8 cellular contexts compared by ENCODE assay signal in genomic region chr1:40386796-40387195, GRCh38. TPM values are rescaled to one million over a fixed set of nuclear protein-coding genes. Genes with fewer than 3 reads are reported as not detected.
A peak's percentile ranks its signal among the peaks of the same experiment; 100 is the strongest.
DNase-seq lines count a peak whose midpoint lies in the region; ATAC-seq and TF ChIP-seq lines count a peak whose summit lies in the region.

No MANE protein-coding gene starts in this region.

- peak overlapping the region; percentile 99 for H3K27ac Mint-ChIP-seq in activated T-helper 17 cell treated with anti-CD3 and anti-CD28 coated beads, Interleukin-2, amount 50 U/mL, for 72 hours

- H3K4me1 ChIP-seq in lung (ENCODE audit: control insufficient read depth in 2 of 2, insufficient read depth in 2 of 2, low read length in 2 of 2), result peaks cover 7 to 16% of the 10 kb centered on the region in 2 donors
- H3K4me1 ChIP-seq in thymus (ENCODE audit: control insufficient read depth, insufficient read depth, low read length), result peaks cover 72% of the 10 kb centered on the region

- no peak for DNase-seq in activated T-cell treated with anti-CD3 and anti-CD28 coated beads, Interleukin-2, amount 50 U/mL, for 4 hours
- DNase-seq in activated T-cell treated with anti-CD3 and anti-CD28 coated beads, Interleukin-2, amount 50 U/mL, for 1 hour, result no peak
- DNase-seq in lung (ENCODE audit: low spot score) (no peak), D341Med (ENCODE audit: low spot score) (no peak), HuH-7.5 (ENCODE audit: low spot score) (no peak), amygdala (lab: John Stamatoyannopoulos, UW) (no peak)

- no peaks in the 10 kb centered on the region for H3K9me3 Mint-ChIP-seq in activated T-cell treated with anti-CD3 and anti-CD28 coated beads, Interleukin-2, amount 50 U/mL, for 4 hours
- no peaks in the 10 kb centered on the region for H3K9me3 Mint-ChIP-seq in activated T-helper 17 cell treated with anti-CD3 and anti-CD28 coated beads, Interleukin-2, amount 50 U/mL, for 72 hours

- peak overlapping the region; percentile 79 to 80 for H3K27ac ChIP-seq in lung (ENCODE audit: low read depth in 1 of 2, low read length in 1 of 2)
- H3K27ac ChIP-seq in thymus (ENCODE audit: low read depth), result peak overlapping the region; percentile 97

- peaks cover 0 to 2% of the 10 kb centered on the region in 2 donors for H3K36me3 ChIP-seq in lung (ENCODE audit: control insufficient read depth in 2 of 2, insufficient read depth in 2 of 2, low read length in 2 of 2)
- H3K36me3 ChIP-seq in thymus (ENCODE audit: control insufficient read depth, insufficient read depth), result peaks cover 19% of the 10 kb centered on the region

- H3K36me3 Mint-ChIP-seq in activated T-cell treated with anti-CD3 and anti-CD28 coated beads, Interleukin-2, amount 50 U/mL, for 4 hours (ENCODE audit: insufficient read depth), result peaks cover 31% of the 10 kb centered on the region
- peaks cover 95% of the 10 kb centered on the region for H3K36me3 Mint-ChIP-seq in activated T-helper 17 cell treated with anti-CD3 and anti-CD28 coated beads, Interleukin-2, amount 50 U/mL, for 72 hours (ENCODE audit: low read depth)

- ATAC-seq in activated T-cell treated with anti-CD3 and anti-CD28 coated beads, Interleukin-2, amount 50 U/mL, for 4 hours, result no peak
- no peak for ATAC-seq in activated T-helper 17 cell treated with anti-CD3 and anti-CD28 coated beads, Interleukin-2, amount 50 U/mL, for 72 hours (replicated peaks)
- no peak for ATAC-seq in lung (ENCODE audit: insufficient read depth, low FRiP score)

- 81 to 88% methylated on average over 9 of the region's 9 CpGs for WGBS in lung, 2 donors
- 77% methylated on average over 9 of the region's 9 CpGs for WGBS in thymus

- no peaks in the 10 kb centered on the region for H3K27me3 Mint-ChIP-seq in activated T-cell treated with anti-CD3 and anti-CD28 coated beads, Interleukin-2, amount 50 U/mL, for 4 hours (ENCODE audit: low read depth)
- H3K27me3 Mint-ChIP-seq in activated T-helper 17 cell treated with anti-CD3 and anti-CD28 coated beads, Interleukin-2, amount 50 U/mL, for 72 hours, result no peaks in the 10 kb centered on the region

- no peak for TF ChIP-seq CTCF in lung (IDR thresholded peaks at IDR 0.05; ENCODE audit: control extremely low read depth, extremely low read depth)

- no peaks in the 10 kb centered on the region for H3K9me3 ChIP-seq in lung (ENCODE audit: control insufficient read depth in 2 of 2, insufficient read depth in 1 of 2, low read length in 1 of 2)
- no peaks in the 10 kb centered on the region for H3K9me3 ChIP-seq in thymus (ENCODE audit: control insufficient read depth)

- H3K27me3 ChIP-seq in lung (ENCODE audit: control insufficient read depth, insufficient read depth) (no peaks in the 10 kb centered on the region), thymus (ENCODE audit: control insufficient read depth, insufficient read depth) (no peaks in the 10 kb centered on the region)

- peaks cover 94% of the 10 kb centered on the region for H3K4me1 Mint-ChIP-seq in activated T-cell treated with anti-CD3 and anti-CD28 coated beads, Interleukin-2, amount 50 U/mL, for 4 hours (ENCODE audit: low read depth)
- peaks cover 71% of the 10 kb centered on the region for H3K4me1 Mint-ChIP-seq in activated T-helper 17 cell treated with anti-CD3 and anti-CD28 coated beads, Interleukin-2, amount 50 U/mL, for 72 hours

- H3K4me3 Mint-ChIP-seq in activated T-cell treated with anti-CD3 and anti-CD28 coated beads, Interleukin-2, amount 50 U/mL, for 4 hours, result peak overlapping the region; percentile 83
- H3K4me3 Mint-ChIP-seq in activated T-helper 17 cell treated with anti-CD3 and anti-CD28 coated beads, Interleukin-2, amount 50 U/mL, for 72 hours, result peak overlapping the region; percentile 91

- H3K4me3 ChIP-seq in lung (no peak overlapping the region), thymus (ENCODE audit: low read length) (peak overlapping the region; percentile 49)

RNA-seq across cellular contexts. Expression of gene SMAP2, which starts 13.3 kb away (rescaled TPM):
- 100 to 1,000 TPM; 128 to 153 (median 142) TPM for total RNA-seq in activated T-cell treated with anti-CD3 and anti-CD28 coated beads, Interleukin-2, amount 50 U/mL, for 4 hours
- 100 to 1,000 TPM; 219 to 280 TPM for total RNA-seq in activated T-helper 17 cell treated with anti-CD3 and anti-CD28 coated beads, Interleukin-2, amount 50 U/mL, for 72 hours
- 10 to 100 TPM; 31.0 to 71.6 TPM for total RNA-seq in lung
- polyA plus RNA-seq in lung, result 100 to 1,000 TPM in 1 of 2 donors, 10 to 100 TPM in 1; 24.5 to 201 TPM
- 251 TPM for polyA plus RNA-seq in thymus
